ENCODE assay signal across 1 cellular context in the genomic region with DNA sequence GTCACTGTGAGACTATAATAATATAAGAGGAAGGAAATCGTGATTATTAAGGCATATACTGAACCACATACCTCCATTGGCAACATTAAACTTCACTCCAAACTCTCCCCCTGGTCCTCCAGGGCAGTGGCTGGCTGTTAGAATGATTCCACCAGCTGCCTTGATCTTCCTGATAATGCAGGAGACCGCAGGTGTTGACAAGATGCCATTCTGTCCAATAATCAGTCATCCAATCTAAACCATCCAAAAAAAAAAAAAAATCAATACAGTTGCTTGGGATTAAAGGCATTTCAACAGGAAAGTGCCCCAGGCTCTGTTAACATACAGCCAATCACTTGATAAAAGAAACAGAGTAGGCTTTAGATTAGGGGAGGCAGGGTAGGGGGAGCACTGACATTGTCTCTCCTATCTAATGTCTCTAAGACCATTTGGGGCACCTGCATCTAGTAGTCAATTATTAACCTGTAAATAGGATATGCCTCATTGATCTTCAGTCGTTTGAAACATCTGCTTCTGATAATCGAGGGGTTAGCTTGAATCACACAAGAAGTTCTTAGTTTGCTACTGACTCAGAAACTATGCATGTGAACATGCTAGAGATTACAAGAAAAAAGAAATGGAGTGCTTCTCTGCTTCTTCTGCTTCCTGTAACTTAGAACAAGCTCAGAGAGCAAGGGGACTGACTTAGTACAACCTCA.
TF ChIP-seq lines count a peak whose summit lies in the region.
"Not testable (repeated sequence)": the region's sequence is repeated elsewhere in the genome, so short reads cannot be mapped to it uniquely, and the experiment has no call there.

No MANE protein-coding gene starts in this region.

TF ChIP-seq in HepG2, 621 proteins besides CTCF, POLR2A, EP300 and RAD21 (continued from another document):
- 0 out of 2 replicates have a peak, but pooled peaks have one; percentile 25 for TF ChIP-seq HNF1A (IDR thresholded peaks at IDR 0.05; ENCODE audit: low read depth)
- not testable (repeated sequence) for TF ChIP-seq HNF1A (CRISPR knock-in tag; IDR thresholded peaks at IDR 0.05; ENCODE audit: borderline replicate concordance)
